ENCODE assay signal across 17 cellular contexts in the genomic region with DNA sequence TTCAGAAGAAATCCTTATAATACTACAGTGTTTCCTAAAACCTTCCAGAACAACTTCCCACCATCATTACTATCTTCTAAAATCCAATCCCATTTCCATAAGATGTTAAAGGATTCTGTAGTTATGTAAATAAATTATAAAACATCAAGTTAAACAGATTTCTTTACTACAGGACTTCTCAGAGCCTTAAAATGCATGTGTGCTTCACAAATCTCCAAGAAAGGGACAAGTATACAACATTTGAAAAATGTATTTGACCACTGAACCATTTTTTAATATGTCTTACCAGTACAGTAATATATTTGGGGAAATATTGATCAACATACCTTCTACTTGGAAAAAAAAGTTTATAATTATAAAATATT. TPM values are rescaled to one million over a fixed set of nuclear protein-coding genes. Genes with fewer than 3 reads are reported as not detected.
DNase-seq lines count a peak whose midpoint lies in the region; TF ChIP-seq lines count a peak whose summit lies in the region.
"Had no signal": no experiment of that assay in that cellular context is flagged by ENCODE, and none has a peak within 500 bp of the region (broad histone marks: within the 10 kb centered on the region; RNA-seq: fewer than 3 reads in every experiment).

No MANE protein-coding gene starts in this region.

- no peaks in the 10 kb centered on the region for H3K36me3 ChIP-seq in MM.1S (replicated peaks; ENCODE audit: insufficient read depth, low read length)
- H3K36me3 ChIP-seq in mammary epithelial cell (ENCODE audit: insufficient read depth, low read length) = peaks cover 3% of the 10 kb centered on the region
- H3K36me3 ChIP-seq in stomach = no peaks in the 10 kb centered on the region

- H3K36me3 Mint-ChIP-seq in Calu3 (ENCODE audit: insufficient read depth, unreplicated experiment) = peaks cover 7% of the 10 kb centered on the region
- H3K36me3 Mint-ChIP-seq in mesothelial cell of epicardium = no peaks in the 10 kb centered on the region
- H3K36me3 Mint-ChIP-seq: CD4-positive, CD25-positive, alpha-beta regulatory T cell had no signal

- TF ChIP-seq CTCF in Calu3 (IDR thresholded peaks at IDR 0.05; ENCODE audit: unreplicated experiment) = no peak
- TF ChIP-seq CTCF in MM.1S (IDR thresholded peaks at IDR 0.05; ENCODE audit: low read length) = no peak
- no peak for TF ChIP-seq CTCF in mammary epithelial cell (conservative IDR thresholded peaks at IDR 0.05 in 1 of 2, IDR thresholded peaks at IDR 0.05 in 1 of 2; ENCODE audit: extremely low read depth in 1 of 2, insufficient read depth in 1 of 2, low read depth in 1 of 2, low read length in 2 of 2)
- no peak for TF ChIP-seq CTCF in mesothelial cell of epicardium (IDR thresholded peaks at IDR 0.05; ENCODE audit: unreplicated experiment)
- no peak for TF ChIP-seq CTCF in GM20000 (IDR thresholded peaks at IDR 0.05; ENCODE audit: extremely low read depth, missing control alignments)
- no peak for TF ChIP-seq CTCF in stomach (IDR thresholded peaks at IDR 0.05)

- H4K20me1 ChIP-seq in MM.1S (ENCODE audit: insufficient read depth, low read length) (no peaks in the 10 kb centered on the region), mammary epithelial cell (ENCODE audit: insufficient read depth, low read length) (no peaks in the 10 kb centered on the region)

- H2AFZ ChIP-seq in MM.1S (ENCODE audit: low read length) (peak overlapping the region; percentile 43), mammary epithelial cell (ENCODE audit: low read depth, low read length) (no peak overlapping the region)

- DNase-seq in Calu3 (no peak), MM.1S (no peak), mammary epithelial cell (no peak), mesothelial cell of epicardium (ENCODE audit: low spot score in 2 of 2, unreplicated experiment in 2 of 2) (no peak), putamen (ENCODE audit: low spot score) (no peak), GM20000 (ENCODE audit: low spot score) (no peak), stomach (no peak)
- DNase-seq: CD4-positive, CD25-positive, alpha-beta regulatory T cell; DMS79; GOT3; NCI-H1694 treated with DMSO at 0.1 percent for 48 hours; NCI-H2081 treated with DMSO at 0.1 percent for 48 hours; NCI-H2171 treated with DMSO at 0.1 percent for 48 hours; NCI-H524 treated with DMSO at 0.1 percent for 48 hours; NCI-H82; Right ventricle myocardium superior had no signal

- H3K27ac Mint-ChIP-seq in Calu3 (ENCODE audit: unreplicated experiment) = peak overlapping the region; percentile 8
- H3K27ac Mint-ChIP-seq in mesothelial cell of epicardium = peak overlapping the region; percentile 13
- H3K27ac Mint-ChIP-seq: CD4-positive, CD25-positive, alpha-beta regulatory T cell had no signal

- H3K4me3 ChIP-seq in MM.1S (ENCODE audit: low read length) = peak overlapping the region; percentile 25; the same call in 1 of the 2 replicates
- H3K4me3 ChIP-seq in mammary epithelial cell (replicated peaks in 1 of 3; ENCODE audit: insufficient read depth in 1 of 3, low read depth in 2 of 3, low read length in 3 of 3) = no peak overlapping the region
- H3K4me3 ChIP-seq in stomach = no peak overlapping the region

- no peaks in the 10 kb centered on the region for H3K9me2 ChIP-seq in MM.1S (replicated peaks; ENCODE audit: insufficient read depth, low read length)

- H3K4me2 ChIP-seq in MM.1S (ENCODE audit: low read depth, low read length) = peak overlapping the region; percentile 69
- H3K4me2 ChIP-seq in mammary epithelial cell (ENCODE audit: insufficient read depth, low read depth, low read length) = peak overlapping the region; percentile 34
- H3K4me2 ChIP-seq: KMS-11 had no signal

- TF ChIP-seq POLR2A in stomach (IDR thresholded peaks at IDR 0.05) = no peak

- in situ Hi-C loops in mammary epithelial cell (cut with MboI; ENCODE audit: low sequenced_read_pairs in 2 of 2) = loop anchor here in 1 of 2 donors (5.0 kb wide), 1 partner anchor 90 kb away; no protein-coding TSS in a partner anchor

- no peaks in the 10 kb centered on the region for H3K9me3 ChIP-seq in MM.1S (replicated peaks; ENCODE audit: insufficient read depth, low read length)
- no peaks in the 10 kb centered on the region for H3K9me3 ChIP-seq in mammary epithelial cell (replicated peaks; ENCODE audit: insufficient read depth, low read length)
- no peaks in the 10 kb centered on the region for H3K9me3 ChIP-seq in stomach

- H3K79me2 ChIP-seq in MM.1S (ENCODE audit: low read length) = peaks cover 13% of the 10 kb centered on the region
- H3K79me2 ChIP-seq in mammary epithelial cell (ENCODE audit: insufficient read depth, low read length) = peaks cover 98% of the 10 kb centered on the region

- H3K4me1 ChIP-seq in MM.1S (ENCODE audit: low read length) (peaks cover 14% of the 10 kb centered on the region), mammary epithelial cell (ENCODE audit: insufficient read depth, low read length) (peaks cover 39% of the 10 kb centered on the region), stomach (peaks cover 0 to 28% (median 17%) of the 10 kb centered on the region in 4 donors)

- H3K9me3 Mint-ChIP-seq in Calu3 (ENCODE audit: low read depth, unreplicated experiment) (no peaks in the 10 kb centered on the region), mesothelial cell of epicardium (no peaks in the 10 kb centered on the region)

- peak overlapping the region; percentile 49 for H3K4me3 Mint-ChIP-seq in Calu3 (ENCODE audit: low read depth, unreplicated experiment)
- H3K4me3 Mint-ChIP-seq in mesothelial cell of epicardium = no peak overlapping the region
- H3K4me3 Mint-ChIP-seq: CD4-positive, CD25-positive, alpha-beta regulatory T cell had no signal

- BruUV-seq in Calu3 (replicated peaks; lab: Mats Ljungman, UMichigan) = no TSS peak
- no TSS peak for BruUV-seq in mammary epithelial cell (replicated peaks; lab: Mats Ljungman, UMichigan)

- H3K9ac ChIP-seq in MM.1S (ENCODE audit: low read length) (peak overlapping the region; percentile 2; the same call in 1 of the 2 replicates), mammary epithelial cell (ENCODE audit: insufficient read depth, low read length) (no peak overlapping the region)
- H3K9ac ChIP-seq: KMS-11 had no signal

- dilution Hi-C loops in mammary epithelial cell (cut with HindIII; ENCODE audit: low sequenced_read_pairs) = no loop called here

- TF ChIP-seq EP300 in stomach (IDR thresholded peaks at IDR 0.05) = no peak

- H3K27me3 ChIP-seq in MM.1S (replicated peaks; ENCODE audit: insufficient read depth, low read length) = no peaks in the 10 kb centered on the region
- no peaks in the 10 kb centered on the region for H3K27me3 ChIP-seq in mammary epithelial cell (ENCODE audit: insufficient read depth, low read length)
- H3K27me3 ChIP-seq in stomach = peaks cover 0 to 9% (median 0%) of the 10 kb centered on the region in 3 donors

- intact Hi-C loops in Calu3 (cut with micrococcal nuclease; ENCODE audit: unreplicated experiment) (loop anchor here (5.0 kb wide), 1 partner anchor 105 kb away; no protein-coding TSS in a partner anchor), mammary epithelial cell (cut with micrococcal nuclease) (loop anchor here (1.0 kb wide), 1 partner anchor 107 kb away; no protein-coding TSS in a partner anchor), stomach (cut with DNase I; ENCODE audit: low total_unique reads) (no loop called here)

- peak overlapping the region; percentile 3; the same call in 1 of the 2 replicates for H3K27ac ChIP-seq in MM.1S (ENCODE audit: low read length)
- peak overlapping the region; percentile 28 for H3K27ac ChIP-seq in mammary epithelial cell (ENCODE audit: insufficient read depth, low read depth, low read length)
- no peak overlapping the region for H3K27ac ChIP-seq in stomach
- H3K27ac ChIP-seq: KMS-11 had no signal

- H3K4me1 Mint-ChIP-seq in Calu3 (ENCODE audit: low read depth, unreplicated experiment) (peaks cover 69% of the 10 kb centered on the region), mesothelial cell of epicardium (peaks cover 48% of the 10 kb centered on the region)
- H3K4me1 Mint-ChIP-seq: CD4-positive, CD25-positive, alpha-beta regulatory T cell had no signal

- 0 out of 2 replicates have a peak, but pooled peaks cover 5% of the 10 kb centered on the region for H3F3A ChIP-seq in MM.1S (ENCODE audit: insufficient read depth, low read length)

- CTCF ChIA-PET in Calu3 (lab: Charles Lee) (interaction anchor here (1.1 to 1.8 kb wide), 6 partner anchors 10 to 107 kb away, joined by 3 to 14 read pairs (median 5); no protein-coding TSS in a partner anchor), mammary epithelial cell (lab: Charles Lee; ENCODE audit: low non-redundant PET) (no interaction called here)

- H3K27me3 Mint-ChIP-seq in Calu3 (ENCODE audit: unreplicated experiment) = no peaks in the 10 kb centered on the region
- no peaks in the 10 kb centered on the region for H3K27me3 Mint-ChIP-seq in mesothelial cell of epicardium (ENCODE audit: low read depth)

RNA-seq across cellular contexts. Expression of gene IGF2BP2, which starts 57.5 kb away (rescaled TPM):
- total RNA-seq in Calu3 (2022) = 150 and 156 TPM in 2 replicates
- 100 to 1,000 TPM in 1 of 2 donors, 10 to 100 TPM in 1; 67.7 to 195 TPM for total RNA-seq in mammary epithelial cell
- 6.1 TPM for polyA plus RNA-seq in mammary epithelial cell
- 285 TPM for polyA minus RNA-seq in mammary epithelial cell
- 191 to 201 TPM (median 191 TPM) in 3 replicates for total RNA-seq in mesothelial cell of epicardium
- total RNA-seq in stomach = 100 to 1,000 TPM in 1 of 5 donors, 10 to 100 TPM in 3, 1 to 10 TPM in 1; 4.0 to 303 (median 60.5) TPM
- polyA plus RNA-seq in stomach = 10 to 100 TPM in 1 of 3 donors, 1 to 10 TPM in 2; 4.6 to 13.4 (median 7.8) TPM
- polyA plus RNA-seq: CD4-positive, CD25-positive, alpha-beta regulatory T cell had no signal

Comparison
In these comparisons a context has a peak if more than half of its experiments do, and no peak if none do; other contexts are left out.
1. H3K27ac ChIP-seq: peak in MM.1S (single experiment) and mammary epithelial cell (single experiment); none in stomach (0 of 5).